Comparison of ENCODE assay signal across 8 cellular contexts in the genomic region with DNA sequence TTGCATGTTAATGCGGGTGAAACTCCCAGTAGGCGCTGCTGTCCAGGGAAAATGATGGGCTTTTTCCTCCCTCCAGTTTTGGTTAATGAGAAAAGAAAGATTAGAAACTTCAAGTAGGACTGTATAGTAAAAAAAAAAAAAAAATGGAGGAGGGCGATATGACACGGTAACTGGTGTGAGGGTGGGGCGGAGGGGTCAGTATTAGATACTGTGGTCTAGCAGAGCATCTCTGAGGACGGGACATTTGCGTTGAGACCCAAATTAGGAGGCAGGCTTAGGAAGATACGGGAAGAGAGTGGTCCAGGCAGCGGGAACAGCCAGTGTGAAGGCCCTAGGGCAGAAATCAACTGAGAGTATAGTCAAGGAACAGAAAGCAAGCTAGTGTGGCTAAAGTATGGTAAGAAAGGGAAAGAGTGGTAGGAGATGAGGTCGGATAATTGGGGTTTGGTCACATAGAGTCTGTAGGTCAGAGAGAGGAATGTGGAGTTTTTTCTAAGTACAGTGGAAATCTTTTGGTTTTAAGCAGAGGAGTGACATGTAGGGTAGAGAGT. TPM values are rescaled to one million over a fixed set of nuclear protein-coding genes. Genes with fewer than 3 reads are reported as not detected.
A peak's percentile ranks its signal among the peaks of the same experiment; 100 is the strongest.
DNase-seq lines count a peak whose midpoint lies in the region; ATAC-seq, FAIRE-seq and TF ChIP-seq lines count a peak whose summit lies in the region.

No MANE protein-coding gene starts in this region.

- ATAC-seq in GM21447 (IDR thresholded peaks at IDR 0.05; ENCODE audit: unreplicated experiment), result peak; percentile 13
- no peak for ATAC-seq in RWPE2 (ENCODE audit: low read depth)
- ATAC-seq in omental fat pad (ENCODE audit: low FRiP score), result no peak

- H3K4me3 ChIP-seq in RWPE2 (ENCODE audit: severe bottlenecking), result peak overlapping the region; percentile 70
- peak overlapping the region; percentile 79 for H3K4me3 ChIP-seq in fibroblast of the aortic adventitia (ENCODE audit: low read depth, low read length)
- H3K4me3 ChIP-seq in skeletal muscle satellite cell (ENCODE audit: low read length), result peak overlapping the region; percentile 98

- FAIRE-seq in D721Med (lab: Jason Lieb, UNC), result no peak

- H3K36me3 ChIP-seq in RWPE2 (ENCODE audit: low read depth), result peaks cover 27% of the 10 kb centered on the region
- peaks cover 2% of the 10 kb centered on the region for H3K36me3 ChIP-seq in skeletal muscle satellite cell (ENCODE audit: insufficient read depth, low read length)

- H3K4me1 ChIP-seq in RWPE2 (ENCODE audit: insufficient read depth, poor library complexity, severe bottlenecking) (no peaks in the 10 kb centered on the region), skeletal muscle satellite cell (ENCODE audit: control insufficient read depth, insufficient read depth, low read length) (no peaks in the 10 kb centered on the region)

- no peak for TF ChIP-seq CTCF in RWPE2 (IDR thresholded peaks at IDR 0.05; ENCODE audit: poor library complexity, severe bottlenecking)
- TF ChIP-seq CTCF in fibroblast of the aortic adventitia (IDR thresholded peaks at IDR 0.05; ENCODE audit: insufficient read depth, low read length), result no peak
- TF ChIP-seq CTCF in omental fat pad (IDR thresholded peaks at IDR 0.05), result no peak
- no peak for TF ChIP-seq CTCF in D721Med (IDR thresholded peaks at IDR 0.05; ENCODE audit: insufficient read depth, missing control alignments)

- H3K27ac ChIP-seq in RWPE2 (ENCODE audit: poor library complexity, severe bottlenecking), result peak overlapping the region; percentile 63

- H3K9me3 ChIP-seq in RWPE2 (ENCODE audit: severe bottlenecking), result no peaks in the 10 kb centered on the region
- H3K9me3 ChIP-seq in skeletal muscle satellite cell (replicated peaks; ENCODE audit: low read length), result no peaks in the 10 kb centered on the region

- H3K27me3 ChIP-seq in RWPE2 (ENCODE audit: insufficient read depth, poor library complexity, severe bottlenecking) (no peaks in the 10 kb centered on the region), skeletal muscle satellite cell (ENCODE audit: control insufficient read depth, insufficient read depth, low read length) (peaks cover 4% of the 10 kb centered on the region)

- peak overlapping the region; percentile 98 for H3K4me2 ChIP-seq in skeletal muscle satellite cell (ENCODE audit: low read length)

- H3K9ac ChIP-seq in skeletal muscle satellite cell (ENCODE audit: low read depth, low read length), result peak overlapping the region; percentile 90

- DNase-seq in RWPE2 (ENCODE audit: low spot score), result no peak
- DNase-seq in fibroblast of the aortic adventitia (ENCODE audit: low read depth), result no peak
- no peak for DNase-seq in omental fat pad (ENCODE audit: low spot score)
- no peak for DNase-seq in D721Med (ENCODE audit: insufficient read length, low spot score)
- no peak for DNase-seq in retina
- DNase-seq in NCI-H345 (lab: John Stamatoyannopoulos, UW), result no peak

RNA-seq across cellular contexts. Expression of a gene that starts 0.7 kb away (rescaled TPM):
- total RNA-seq in fibroblast of the aortic adventitia (ENCODE audit: low replicate concordance), result 11.8 and 25.8 TPM in 2 replicates
- 13.5 and 15.7 TPM in 2 replicates for total RNA-seq in skeletal muscle satellite cell (2012; rRNA removed)
- total RNA-seq in omental fat pad, result 10 to 100 TPM; 22.9 to 37.5 (median 27.7) TPM

RNA-seq across cellular contexts. Expression of a gene that starts 18.2 kb away (rescaled TPM):
- total RNA-seq in fibroblast of the aortic adventitia (ENCODE audit: low replicate concordance) (0.18 and 0.65 TPM in 2 replicates), omental fat pad (1 to 10 TPM in 2 of 4 donors, under 1 TPM in 2; 0.84 to 3.5 (median 1.4) TPM)
- 0.22 and 0.25 TPM in 2 replicates for total RNA-seq in skeletal muscle satellite cell (2012; rRNA removed)

RNA-seq across cellular contexts. Expression of a gene that starts 22.2 kb away (rescaled TPM):
- 29.8 and 162 TPM in 2 replicates for total RNA-seq in fibroblast of the aortic adventitia (ENCODE audit: low replicate concordance)
- total RNA-seq in skeletal muscle satellite cell (2012; rRNA removed), result 170 and 204 TPM in 2 replicates
- 100 to 1,000 TPM; 173 to 241 (median 221) TPM for total RNA-seq in omental fat pad

RNA-seq across cellular contexts. Expression of a gene that starts 55.6 kb away (rescaled TPM):
- total RNA-seq in fibroblast of the aortic adventitia (ENCODE audit: low replicate concordance) (not detected in 2 replicates), omental fat pad (not detected)
- total RNA-seq in skeletal muscle satellite cell (2012; rRNA removed), result not detected in 2 replicates
